In genomic region chr17:68598545-68598961, GRCh38 we compare ENCODE assay signal across 1 cellular context.
A peak's percentile ranks its signal among the peaks of the same experiment; 100 is the strongest.
TF ChIP-seq lines count a peak whose summit lies in the region.

No MANE protein-coding gene starts in this region.

TF ChIP-seq in HepG2, 621 proteins besides CTCF, POLR2A, EP300 and RAD21 (continues in another document):
- TF ChIP-seq KLF9 (CRISPR knock-in tag; IDR thresholded peaks at IDR 0.05; ENCODE audit: low read depth) (no peak), HES4 (CRISPR knock-in tag; IDR thresholded peaks at IDR 0.05; ENCODE audit: borderline replicate concordance) (no peak), ZNF678 (CRISPR knock-in tag; IDR thresholded peaks at IDR 0.05) (no peak), GZF1 (CRISPR knock-in tag; IDR thresholded peaks at IDR 0.05) (no peak; the same call in 1 of the 2 replicates), ZNF839 (CRISPR knock-in tag; IDR thresholded peaks at IDR 0.05; ENCODE audit: borderline replicate concordance) (no peak), SALL2 (CRISPR knock-in tag; IDR thresholded peaks at IDR 0.05) (no peak), ZNF549 (CRISPR knock-in tag; IDR thresholded peaks at IDR 0.05) (no peak), CCAR2 (optimal IDR thresholded peaks at IDR 0.05; ENCODE audit: low read depth, low read length) (no peak), ZNF558 (CRISPR knock-in tag; IDR thresholded peaks at IDR 0.05; ENCODE audit: borderline replicate concordance) (no peak), HDAC1 (CRISPR knock-in tag; IDR thresholded peaks at IDR 0.05) (no peak; the same call in 1 of the 2 replicates), HOXA9 (CRISPR knock-in tag; IDR thresholded peaks at IDR 0.05; ENCODE audit: borderline replicate concordance) (no peak), ATF7-NPFF (CRISPR knock-in tag; IDR thresholded peaks at IDR 0.05; ENCODE audit: low read depth) (no peak), ZNF652 (CRISPR knock-in tag; IDR thresholded peaks at IDR 0.05; ENCODE audit: borderline replicate concordance, low read depth) (no peak), ZBTB3 (CRISPR knock-in tag; IDR thresholded peaks at IDR 0.05; ENCODE audit: borderline replicate concordance, low read depth) (no peak), ATRX (CRISPR knock-in tag; IDR thresholded peaks at IDR 0.05; ENCODE audit: borderline replicate concordance) (no peak), ZNF350 (CRISPR knock-in tag; IDR thresholded peaks at IDR 0.05; ENCODE audit: borderline replicate concordance, low read depth) (no peak), ZNF615 (CRISPR knock-in tag; IDR thresholded peaks at IDR 0.05; ENCODE audit: borderline replicate concordance) (no peak), ZBTB38 (CRISPR knock-in tag; IDR thresholded peaks at IDR 0.05) (no peak), ZNF775 (CRISPR knock-in tag; IDR thresholded peaks at IDR 0.05; ENCODE audit: borderline replicate concordance) (no peak), POLR2AphosphoS5 (IDR thresholded peaks at IDR 0.05; ENCODE audit: low read depth, low read length) (peak; percentile 58; the same call in 1 of the 2 replicates), JARID2 (CRISPR knock-in tag; IDR thresholded peaks at IDR 0.05; ENCODE audit: insufficient replicate concordance) (no peak), ARID2 (CRISPR knock-in tag; IDR thresholded peaks at IDR 0.05; ENCODE audit: borderline replicate concordance) (no peak; the same call in 1 of the 2 replicates), ZNF446 (CRISPR knock-in tag; IDR thresholded peaks at IDR 0.05) (no peak), ZNF225 (CRISPR knock-in tag; IDR thresholded peaks at IDR 0.05) (no peak), AHR (CRISPR knock-in tag; IDR thresholded peaks at IDR 0.05) (no peak), MTF2 (CRISPR knock-in tag; IDR thresholded peaks at IDR 0.05; ENCODE audit: borderline replicate concordance) (no peak), AGO2 (optimal IDR thresholded peaks at IDR 0.05; ENCODE audit: low read depth, low read length) (no peak), NBN (conservative IDR thresholded peaks at IDR 0.05) (no peak), MAFK (conservative IDR thresholded peaks at IDR 0.05 in 1 of 2, IDR thresholded peaks at IDR 0.05 in 1 of 2; ENCODE audit: low read length in 2 of 2) (no peak), HNRNPUL1 (IDR thresholded peaks at IDR 0.05; ENCODE audit: low read depth, low read length) (no peak), ATF1 (CRISPR knock-in tag; IDR thresholded peaks at IDR 0.05) (peak; percentile 19; the same call in 1 of the 2 replicates), KDM2A (CRISPR knock-in tag; IDR thresholded peaks at IDR 0.05; ENCODE audit: borderline replicate concordance, low read depth) (no peak), NCOA5 (CRISPR knock-in tag; IDR thresholded peaks at IDR 0.05) (no peak), HMG20A (CRISPR knock-in tag; IDR thresholded peaks at IDR 0.05; ENCODE audit: borderline replicate concordance) (0 out of 2 replicates have a peak, but pooled peaks have one; percentile 32), TMF1 (CRISPR knock-in tag; IDR thresholded peaks at IDR 0.05; ENCODE audit: low read depth) (no peak), HOXD1 (CRISPR knock-in tag; IDR thresholded peaks at IDR 0.05) (no peak), ZNF782 (CRISPR knock-in tag; IDR thresholded peaks at IDR 0.05; ENCODE audit: borderline replicate concordance) (no peak), RFXAP (CRISPR knock-in tag; IDR thresholded peaks at IDR 0.05; ENCODE audit: borderline replicate concordance) (no peak), GLI4 (CRISPR knock-in tag; IDR thresholded peaks at IDR 0.05; ENCODE audit: borderline replicate concordance) (no peak), ZNF660 (CRISPR knock-in tag; IDR thresholded peaks at IDR 0.05; ENCODE audit: borderline replicate concordance, low read depth) (no peak), ZNF282 (IDR thresholded peaks at IDR 0.05; ENCODE audit: partially characterized antibody) (no peak), CEBPG (CRISPR knock-in tag; IDR thresholded peaks at IDR 0.05) (peak; percentile 20; the same call in 1 of the 2 replicates), ZNF691 (CRISPR knock-in tag; IDR thresholded peaks at IDR 0.05; ENCODE audit: borderline replicate concordance, low read depth) (no peak), ZNF7 (CRISPR knock-in tag; IDR thresholded peaks at IDR 0.05) (0 out of 2 replicates have a peak, but pooled peaks have one; percentile 19), ZNF747 (CRISPR knock-in tag; IDR thresholded peaks at IDR 0.05; ENCODE audit: borderline replicate concordance) (no peak), ZNF564 (CRISPR knock-in tag; IDR thresholded peaks at IDR 0.05) (no peak), ZFP41 (CRISPR knock-in tag; IDR thresholded peaks at IDR 0.05; ENCODE audit: borderline replicate concordance) (no peak), HNF4G (IDR thresholded peaks at IDR 0.05; ENCODE audit: borderline replicate concordance, low read depth, low read length) (peak; percentile 93), HNF4G (CRISPR knock-in tag; IDR thresholded peaks at IDR 0.05; ENCODE audit: borderline replicate concordance, low read depth) (0 out of 2 replicates have a peak, but pooled peaks have one; percentile 50), CBX1 (IDR thresholded peaks at IDR 0.05; ENCODE audit: low read depth) (no peak), TSC22D2 (CRISPR knock-in tag; IDR thresholded peaks at IDR 0.05; ENCODE audit: borderline replicate concordance) (no peak), ZNF619 (CRISPR knock-in tag; IDR thresholded peaks at IDR 0.05) (no peak), MXD4 (CRISPR knock-in tag; IDR thresholded peaks at IDR 0.05) (no peak), ZNF484 (CRISPR knock-in tag; IDR thresholded peaks at IDR 0.05; ENCODE audit: borderline replicate concordance, low read depth) (no peak)
- TF ChIP-seq, protein P1, sequence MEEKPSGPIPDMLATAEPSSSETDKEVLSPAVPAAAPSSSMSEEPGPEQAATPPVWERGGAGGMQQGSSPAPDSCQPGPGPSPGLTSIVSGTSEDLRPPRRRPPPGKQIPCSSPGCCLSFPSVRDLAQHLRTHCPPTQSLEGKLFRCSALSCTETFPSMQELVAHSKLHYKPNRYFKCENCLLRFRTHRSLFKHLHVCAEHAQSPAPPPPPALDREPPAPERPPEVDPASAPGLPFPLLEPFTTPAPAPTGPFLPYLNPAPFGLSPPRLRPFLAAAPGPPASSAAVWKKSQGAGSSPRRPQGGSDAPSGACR (CRISPR knock-in tag; IDR thresholded peaks at IDR 0.05): no peak
- TF ChIP-seq, protein P2, sequence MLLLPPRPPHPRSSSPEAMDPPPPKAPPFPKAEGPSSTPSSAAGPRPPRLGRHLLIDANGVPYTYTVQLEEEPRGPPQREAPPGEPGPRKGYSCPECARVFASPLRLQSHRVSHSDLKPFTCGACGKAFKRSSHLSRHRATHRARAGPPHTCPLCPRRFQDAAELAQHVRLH (CRISPR knock-in tag; IDR thresholded peaks at IDR 0.05; ENCODE audit: borderline replicate concordance, low read depth): no peak
- TF ChIP-seq, protein P3, sequence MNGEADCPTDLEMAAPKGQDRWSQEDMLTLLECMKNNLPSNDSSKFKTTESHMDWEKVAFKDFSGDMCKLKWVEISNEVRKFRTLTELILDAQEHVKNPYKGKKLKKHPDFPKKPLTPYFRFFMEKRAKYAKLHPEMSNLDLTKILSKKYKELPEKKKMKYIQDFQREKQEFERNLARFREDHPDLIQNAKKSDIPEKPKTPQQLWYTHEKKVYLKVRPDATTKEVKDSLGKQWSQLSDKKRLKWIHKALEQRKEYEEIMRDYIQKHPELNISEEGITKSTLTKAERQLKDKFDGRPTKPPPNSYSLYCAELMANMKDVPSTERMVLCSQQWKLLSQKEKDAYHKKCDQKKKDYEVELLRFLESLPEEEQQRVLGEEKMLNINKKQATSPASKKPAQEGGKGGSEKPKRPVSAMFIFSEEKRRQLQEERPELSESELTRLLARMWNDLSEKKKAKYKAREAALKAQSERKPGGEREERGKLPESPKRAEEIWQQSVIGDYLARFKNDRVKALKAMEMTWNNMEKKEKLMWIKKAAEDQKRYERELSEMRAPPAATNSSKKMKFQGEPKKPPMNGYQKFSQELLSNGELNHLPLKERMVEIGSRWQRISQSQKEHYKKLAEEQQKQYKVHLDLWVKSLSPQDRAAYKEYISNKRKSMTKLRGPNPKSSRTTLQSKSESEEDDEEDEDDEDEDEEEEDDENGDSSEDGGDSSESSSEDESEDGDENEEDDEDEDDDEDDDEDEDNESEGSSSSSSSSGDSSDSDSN (CRISPR knock-in tag; IDR thresholded peaks at IDR 0.05): no peak
- TF ChIP-seq, protein P4, sequence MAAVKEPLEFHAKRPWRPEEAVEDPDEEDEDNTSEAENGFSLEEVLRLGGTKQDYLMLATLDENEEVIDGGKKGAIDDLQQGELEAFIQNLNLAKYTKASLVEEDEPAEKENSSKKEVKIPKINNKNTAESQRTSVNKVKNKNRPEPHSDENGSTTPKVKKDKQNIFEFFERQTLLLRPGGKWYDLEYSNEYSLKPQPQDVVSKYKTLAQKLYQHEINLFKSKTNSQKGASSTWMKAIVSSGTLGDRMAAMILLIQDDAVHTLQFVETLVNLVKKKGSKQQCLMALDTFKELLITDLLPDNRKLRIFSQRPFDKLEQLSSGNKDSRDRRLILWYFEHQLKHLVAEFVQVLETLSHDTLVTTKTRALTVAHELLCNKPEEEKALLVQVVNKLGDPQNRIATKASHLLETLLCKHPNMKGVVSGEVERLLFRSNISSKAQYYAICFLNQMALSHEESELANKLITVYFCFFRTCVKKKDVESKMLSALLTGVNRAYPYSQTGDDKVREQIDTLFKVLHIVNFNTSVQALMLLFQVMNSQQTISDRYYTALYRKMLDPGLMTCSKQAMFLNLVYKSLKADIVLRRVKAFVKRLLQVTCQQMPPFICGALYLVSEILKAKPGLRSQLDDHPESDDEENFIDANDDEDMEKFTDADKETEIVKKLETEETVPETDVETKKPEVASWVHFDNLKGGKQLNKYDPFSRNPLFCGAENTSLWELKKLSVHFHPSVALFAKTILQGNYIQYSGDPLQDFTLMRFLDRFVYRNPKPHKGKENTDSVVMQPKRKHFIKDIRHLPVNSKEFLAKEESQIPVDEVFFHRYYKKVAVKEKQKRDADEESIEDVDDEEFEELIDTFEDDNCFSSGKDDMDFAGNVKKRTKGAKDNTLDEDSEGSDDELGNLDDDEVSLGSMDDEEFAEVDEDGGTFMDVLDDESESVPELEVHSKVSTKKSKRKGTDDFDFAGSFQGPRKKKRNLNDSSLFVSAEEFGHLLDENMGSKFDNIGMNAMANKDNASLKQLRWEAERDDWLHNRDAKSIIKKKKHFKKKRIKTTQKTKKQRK (IDR thresholded peaks at IDR 0.05; ENCODE audit: low read length): no peak
- TF ChIP-seq, protein P5, sequence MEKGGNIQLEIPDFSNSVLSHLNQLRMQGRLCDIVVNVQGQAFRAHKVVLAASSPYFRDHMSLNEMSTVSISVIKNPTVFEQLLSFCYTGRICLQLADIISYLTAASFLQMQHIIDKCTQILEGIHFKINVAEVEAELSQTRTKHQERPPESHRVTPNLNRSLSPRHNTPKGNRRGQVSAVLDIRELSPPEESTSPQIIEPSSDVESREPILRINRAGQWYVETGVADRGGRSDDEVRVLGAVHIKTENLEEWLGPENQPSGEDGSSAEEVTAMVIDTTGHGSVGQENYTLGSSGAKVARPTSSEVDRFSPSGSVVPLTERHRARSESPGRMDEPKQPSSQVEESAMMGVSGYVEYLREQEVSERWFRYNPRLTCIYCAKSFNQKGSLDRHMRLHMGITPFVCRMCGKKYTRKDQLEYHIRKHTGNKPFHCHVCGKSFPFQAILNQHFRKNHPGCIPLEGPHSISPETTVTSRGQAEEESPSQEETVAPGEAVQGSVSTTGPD (CRISPR knock-in tag; IDR thresholded peaks at IDR 0.05): no peak
- TF ChIP-seq, protein P6, sequence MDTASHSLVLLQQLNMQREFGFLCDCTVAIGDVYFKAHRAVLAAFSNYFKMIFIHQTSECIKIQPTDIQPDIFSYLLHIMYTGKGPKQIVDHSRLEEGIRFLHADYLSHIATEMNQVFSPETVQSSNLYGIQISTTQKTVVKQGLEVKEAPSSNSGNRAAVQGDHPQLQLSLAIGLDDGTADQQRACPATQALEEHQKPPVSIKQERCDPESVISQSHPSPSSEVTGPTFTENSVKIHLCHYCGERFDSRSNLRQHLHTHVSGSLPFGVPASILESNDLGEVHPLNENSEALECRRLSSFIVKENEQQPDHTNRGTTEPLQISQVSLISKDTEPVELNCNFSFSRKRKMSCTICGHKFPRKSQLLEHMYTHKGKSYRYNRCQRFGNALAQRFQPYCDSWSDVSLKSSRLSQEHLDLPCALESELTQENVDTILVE (CRISPR knock-in tag; IDR thresholded peaks at IDR 0.05): peak; percentile 45; the same call in 1 of the 2 replicates
- TF ChIP-seq, protein P7, sequence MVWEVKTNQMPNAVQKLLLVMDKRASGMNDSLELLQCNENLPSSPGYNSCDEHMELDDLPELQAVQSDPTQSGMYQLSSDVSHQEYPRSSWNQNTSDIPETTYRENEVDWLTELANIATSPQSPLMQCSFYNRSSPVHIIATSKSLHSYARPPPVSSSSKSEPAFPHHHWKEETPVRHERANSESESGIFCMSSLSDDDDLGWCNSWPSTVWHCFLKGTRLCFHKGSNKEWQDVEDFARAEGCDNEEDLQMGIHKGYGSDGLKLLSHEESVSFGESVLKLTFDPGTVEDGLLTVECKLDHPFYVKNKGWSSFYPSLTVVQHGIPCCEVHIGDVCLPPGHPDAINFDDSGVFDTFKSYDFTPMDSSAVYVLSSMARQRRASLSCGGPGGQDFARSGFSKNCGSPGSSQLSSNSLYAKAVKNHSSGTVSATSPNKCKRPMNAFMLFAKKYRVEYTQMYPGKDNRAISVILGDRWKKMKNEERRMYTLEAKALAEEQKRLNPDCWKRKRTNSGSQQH (CRISPR knock-in tag; IDR thresholded peaks at IDR 0.05; ENCODE audit: low read depth): no peak; the same call in 1 of the 2 replicates
- TF ChIP-seq, protein P8, sequence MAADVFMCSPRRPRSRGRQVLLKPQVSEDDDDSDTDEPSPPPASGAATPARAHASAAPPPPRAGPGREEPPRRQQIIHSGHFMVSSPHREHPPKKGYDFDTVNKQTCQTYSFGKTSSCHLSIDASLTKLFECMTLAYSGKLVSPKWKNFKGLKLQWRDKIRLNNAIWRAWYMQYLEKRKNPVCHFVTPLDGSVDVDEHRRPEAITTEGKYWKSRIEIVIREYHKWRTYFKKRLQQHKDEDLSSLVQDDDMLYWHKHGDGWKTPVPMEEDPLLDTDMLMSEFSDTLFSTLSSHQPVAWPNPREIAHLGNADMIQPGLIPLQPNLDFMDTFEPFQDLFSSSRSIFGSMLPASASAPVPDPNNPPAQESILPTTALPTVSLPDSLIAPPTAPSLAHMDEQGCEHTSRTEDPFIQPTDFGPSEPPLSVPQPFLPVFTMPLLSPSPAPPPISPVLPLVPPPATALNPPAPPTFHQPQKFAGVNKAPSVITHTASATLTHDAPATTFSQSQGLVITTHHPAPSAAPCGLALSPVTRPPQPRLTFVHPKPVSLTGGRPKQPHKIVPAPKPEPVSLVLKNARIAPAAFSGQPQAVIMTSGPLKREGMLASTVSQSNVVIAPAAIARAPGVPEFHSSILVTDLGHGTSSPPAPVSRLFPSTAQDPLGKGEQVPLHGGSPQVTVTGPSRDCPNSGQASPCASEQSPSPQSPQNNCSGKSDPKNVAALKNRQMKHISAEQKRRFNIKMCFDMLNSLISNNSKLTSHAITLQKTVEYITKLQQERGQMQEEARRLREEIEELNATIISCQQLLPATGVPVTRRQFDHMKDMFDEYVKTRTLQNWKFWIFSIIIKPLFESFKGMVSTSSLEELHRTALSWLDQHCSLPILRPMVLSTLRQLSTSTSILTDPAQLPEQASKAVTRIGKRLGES (CRISPR knock-in tag; IDR thresholded peaks at IDR 0.05; ENCODE audit: borderline replicate concordance): no peak
